Comparison of ENCODE assay signal across 15 cellular contexts in genomic region chr2:45003586-45004568, GRCh38. TPM values are rescaled to one million over a fixed set of nuclear protein-coding genes. Genes with fewer than 3 reads are reported as not detected.
DNase-seq lines count a peak whose midpoint lies in the region; ATAC-seq and TF ChIP-seq lines count a peak whose summit lies in the region.
"Had no signal": no experiment of that assay in that cellular context is flagged by ENCODE, and none has a peak within 500 bp of the region (broad histone marks: within the 10 kb centered on the region; RNA-seq: fewer than 3 reads in every experiment).

No MANE protein-coding gene starts in this region.

- ATAC-seq in SK-N-SH treated with all-trans-retinoic acid at 6 μM for 48 hours (no peak), memory B cell (ENCODE audit: low read depth) (no peak), HG03175 (IDR thresholded peaks at IDR 0.05; ENCODE audit: unreplicated experiment) (no peak)

- H3K27me3 ChIP-seq in SK-N-SH (ENCODE audit: insufficient read depth), result no peaks in the 10 kb centered on the region
- peaks cover 45% of the 10 kb centered on the region for H3K27me3 ChIP-seq in mammary epithelial cell (ENCODE audit: insufficient read depth, low read length)
- peaks cover 100% of the 10 kb centered on the region for H3K27me3 ChIP-seq in smooth muscle cell (ENCODE audit: low read depth)

- in situ Hi-C loops in mammary epithelial cell (cut with MboI; ENCODE audit: low sequenced_read_pairs in 2 of 2), result no loop called here

- H3K4me1 ChIP-seq in SK-N-SH (ENCODE audit: control insufficient read depth in 1 of 2, insufficient read depth in 2 of 2, low read depth in 1 of 2, low read length in 1 of 2), result peaks cover 0 to 2% of the 10 kb centered on the region in 2 experiments; a peak in 1 of 4 replicates
- H3K4me1 ChIP-seq in mammary epithelial cell (ENCODE audit: insufficient read depth, low read length), result peaks cover 14% of the 10 kb centered on the region
- H3K4me1 ChIP-seq in smooth muscle cell (ENCODE audit: low read depth), result peaks cover 35% of the 10 kb centered on the region

- BruUV-seq in mammary epithelial cell (replicated peaks; lab: Mats Ljungman, UMichigan), result no TSS peak

- WGBS in SK-N-SH (ENCODE audit: low lambda C conversion rate), result 93% methylated on average over 38 of the region's 44 CpGs
- WGBS in mammary epithelial cell (ENCODE audit: low coverage, missing lambda C conversion rate), result 44% methylated on average over 26 of the region's 44 CpGs
- WGBS in smooth muscle cell (ENCODE audit: low lambda C conversion rate), result 7% methylated on average over 44 of the region's 44 CpGs

- H3K9ac ChIP-seq in SK-N-SH (no peak overlapping the region), mammary epithelial cell (ENCODE audit: insufficient read depth, low read length) (no peak overlapping the region), smooth muscle cell (ENCODE audit: low read depth) (no peak overlapping the region)
- H3K9ac ChIP-seq: KMS-11 had no signal

- no peaks in the 10 kb centered on the region for H3K79me2 ChIP-seq in SK-N-SH (ENCODE audit: insufficient read depth)
- no peaks in the 10 kb centered on the region for H3K79me2 ChIP-seq in mammary epithelial cell (ENCODE audit: insufficient read depth, low read length)
- H3K79me2 ChIP-seq in smooth muscle cell (ENCODE audit: low read depth), result no peaks in the 10 kb centered on the region

- no peak overlapping the region for H3K4me3 ChIP-seq in SK-N-SH (ENCODE audit: low read depth in 2 of 2, low read length in 1 of 2)
- peak overlapping the region in 2 of 3 experiments; percentile 11 to 17 for H3K4me3 ChIP-seq in mammary epithelial cell (replicated peaks in 1 of 3; ENCODE audit: insufficient read depth in 1 of 3, low read depth in 2 of 3, low read length in 3 of 3)
- peak overlapping the region; percentile 31 for H3K4me3 ChIP-seq in smooth muscle cell

- H3K27ac ChIP-seq in SK-N-SH (ENCODE audit: low read depth in 2 of 2, low read length in 1 of 2), result no peak overlapping the region
- H3K27ac ChIP-seq in mammary epithelial cell (ENCODE audit: insufficient read depth, low read depth, low read length), result no peak overlapping the region
- H3K27ac ChIP-seq in smooth muscle cell (ENCODE audit: low read depth), result no peak overlapping the region
- H3K27ac ChIP-seq: 22Rv1, KMS-11, thyroid gland had no signal

- H3K36me3 ChIP-seq in SK-N-SH (replicated peaks in 1 of 2; ENCODE audit: control insufficient read depth in 1 of 2, insufficient read depth in 2 of 2, low read length in 1 of 2) (no peaks in the 10 kb centered on the region), mammary epithelial cell (ENCODE audit: insufficient read depth, low read length) (no peaks in the 10 kb centered on the region), smooth muscle cell (ENCODE audit: low read depth) (no peaks in the 10 kb centered on the region)
- H3K36me3 ChIP-seq: thyroid gland had no signal

- H3K27me3 Mint-ChIP-seq in memory B cell, result peaks cover 31% of the 10 kb centered on the region

- no peaks in the 10 kb centered on the region for H3K9me2 ChIP-seq in SK-N-SH

- no peak for TF ChIP-seq RAD21 in SK-N-SH (IDR thresholded peaks at IDR 0.05; ENCODE audit: low read length)

- H3K4me3 Mint-ChIP-seq in memory B cell, result peak overlapping the region; percentile 36

- no peaks in the 10 kb centered on the region for H3K9me3 ChIP-seq in SK-N-SH
- no peaks in the 10 kb centered on the region for H3K9me3 ChIP-seq in mammary epithelial cell (replicated peaks; ENCODE audit: insufficient read depth, low read length)
- H3K9me3 ChIP-seq in smooth muscle cell (replicated peaks; ENCODE audit: low read depth), result no peaks in the 10 kb centered on the region
- H3K9me3 ChIP-seq: thyroid gland had no signal

- H3K4me2 ChIP-seq in SK-N-SH, result no peak overlapping the region
- H3K4me2 ChIP-seq in mammary epithelial cell (ENCODE audit: insufficient read depth, low read depth, low read length), result peak overlapping the region; percentile 79
- H3K4me2 ChIP-seq in smooth muscle cell, result peak overlapping the region; percentile 80
- H3K4me2 ChIP-seq: KMS-11 had no signal

- no peaks in the 10 kb centered on the region for H3K9me3 Mint-ChIP-seq in memory B cell

- H2AFZ ChIP-seq in SK-N-SH (ENCODE audit: low read depth), result no peak overlapping the region
- H2AFZ ChIP-seq in mammary epithelial cell (ENCODE audit: low read depth, low read length), result peak overlapping the region; percentile 78
- peak overlapping the region; percentile 30 for H2AFZ ChIP-seq in smooth muscle cell (ENCODE audit: low read depth)

- CTCF ChIA-PET in SK-N-SH (lab: Yijun Ruan, JAX) (interaction anchor here (1.9 to 3.1 kb wide), 2 partner anchors 9 to 22 kb away, joined by 8 to 15 read pairs; no protein-coding TSS in a partner anchor), mammary epithelial cell (lab: Charles Lee; ENCODE audit: low non-redundant PET) (no interaction called here)

- peaks cover 21% of the 10 kb centered on the region for H3K4me1 Mint-ChIP-seq in memory B cell

- H3F3A ChIP-seq in SK-N-SH (replicated peaks; ENCODE audit: insufficient read depth), result no peaks in the 10 kb centered on the region
- no peaks in the 10 kb centered on the region for H3F3A ChIP-seq in smooth muscle cell (ENCODE audit: low read depth)

- no peak overlapping the region for H3K27ac Mint-ChIP-seq in memory B cell

- no peak for TF ChIP-seq EP300 in SK-N-SH (IDR thresholded peaks at IDR 0.05; ENCODE audit: borderline replicate concordance in 1 of 2, low read depth in 1 of 2, low read length in 1 of 2)

- no peaks in the 10 kb centered on the region for H3K36me3 Mint-ChIP-seq in memory B cell

- H4K20me1 ChIP-seq in SK-N-SH (ENCODE audit: insufficient read depth) (no peaks in the 10 kb centered on the region), mammary epithelial cell (ENCODE audit: insufficient read depth, low read length) (no peaks in the 10 kb centered on the region), smooth muscle cell (ENCODE audit: low read depth) (no peaks in the 10 kb centered on the region)

- peak; percentile 33 for DNase-seq in SK-N-SH
- no peak for DNase-seq in mammary epithelial cell
- no peak for DNase-seq in memory B cell (ENCODE audit: low spot score in 2 of 2)
- no peak for DNase-seq in smooth muscle cell (lab: John Stamatoyannopoulos, UW; ENCODE audit: unreplicated experiment)
- DNase-seq in activated CD4-positive, CD25-positive, alpha-beta regulatory T cell treated with anti-CD3 and anti-CD28 coated beads, Interleukin-2, amount 50 U/mL, for 72 hours, result no peak
- no peak for DNase-seq in NCI-H2196 (lab: John Stamatoyannopoulos, UW; ENCODE audit: unreplicated experiment)
- DNase-seq: NCI-H1694 treated with DMSO at 0.1 percent for 48 hours, NCI-H774, thyroid gland had no signal

- dilution Hi-C loops in mammary epithelial cell (cut with HindIII; ENCODE audit: low sequenced_read_pairs), result no loop called here

- POLR2A ChIA-PET in SK-N-SH (lab: Yijun Ruan, JAX), result no interaction called here

- intact Hi-C loops in mammary epithelial cell (cut with micrococcal nuclease), result loop anchor here (10.0 kb wide), 1 partner anchor 321 kb away; no protein-coding TSS in a partner anchor

- TF ChIP-seq CTCF in SK-N-SH (IDR thresholded peaks at IDR 0.05) (no peak), mammary epithelial cell (conservative IDR thresholded peaks at IDR 0.05 in 1 of 2, IDR thresholded peaks at IDR 0.05 in 1 of 2; ENCODE audit: extremely low read depth in 1 of 2, insufficient read depth in 1 of 2, low read depth in 1 of 2, low read length in 2 of 2) (no peak), smooth muscle cell (IDR thresholded peaks at IDR 0.05; ENCODE audit: borderline replicate concordance, insufficient read depth, poor library complexity, severe bottlenecking) (no peak)

TF ChIP-seq in SK-N-SH, 30 proteins besides CTCF, POLR2A, EP300 and RAD21 (continues in another document):
- no peak for TF ChIP-seq NRF1 (IDR thresholded peaks at IDR 0.05; ENCODE audit: low read depth, low read length)
- TF ChIP-seq MEF2A (IDR thresholded peaks at IDR 0.05; ENCODE audit: borderline replicate concordance, low read depth), result no peak
- TF ChIP-seq, protein P1, sequence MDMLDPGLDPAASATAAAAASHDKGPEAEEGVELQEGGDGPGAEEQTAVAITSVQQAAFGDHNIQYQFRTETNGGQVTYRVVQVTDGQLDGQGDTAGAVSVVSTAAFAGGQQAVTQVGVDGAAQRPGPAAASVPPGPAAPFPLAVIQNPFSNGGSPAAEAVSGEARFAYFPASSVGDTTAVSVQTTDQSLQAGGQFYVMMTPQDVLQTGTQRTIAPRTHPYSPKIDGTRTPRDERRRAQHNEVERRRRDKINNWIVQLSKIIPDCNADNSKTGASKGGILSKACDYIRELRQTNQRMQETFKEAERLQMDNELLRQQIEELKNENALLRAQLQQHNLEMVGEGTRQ (IDR thresholded peaks at IDR 0.05; ENCODE audit: borderline replicate concordance, low read depth, low read length), result no peak
- no peak for TF ChIP-seq GATA2 (CRISPR knock-in tag; IDR thresholded peaks at IDR 0.05)
- TF ChIP-seq MXI1 (IDR thresholded peaks at IDR 0.05; ENCODE audit: low read depth, low read length), result no peak

TF ChIP-seq in SK-N-SH treated with all-trans-retinoic acid at 6 μM for 48 hours, 23 proteins besides CTCF, POLR2A, EP300 and RAD21 (continues in another document):
- TF ChIP-seq PPARA (CRISPR knock-in tag; IDR thresholded peaks at IDR 0.05; ENCODE audit: borderline replicate concordance) (no peak), ZFP3 (CRISPR knock-in tag; IDR thresholded peaks at IDR 0.05) (no peak), ZNF8 (CRISPR knock-in tag; IDR thresholded peaks at IDR 0.05) (no peak), ESRRG (CRISPR knock-in tag; IDR thresholded peaks at IDR 0.05) (no peak), ZNF70 (CRISPR knock-in tag; IDR thresholded peaks at IDR 0.05) (no peak)
- TF ChIP-seq, protein P2, sequence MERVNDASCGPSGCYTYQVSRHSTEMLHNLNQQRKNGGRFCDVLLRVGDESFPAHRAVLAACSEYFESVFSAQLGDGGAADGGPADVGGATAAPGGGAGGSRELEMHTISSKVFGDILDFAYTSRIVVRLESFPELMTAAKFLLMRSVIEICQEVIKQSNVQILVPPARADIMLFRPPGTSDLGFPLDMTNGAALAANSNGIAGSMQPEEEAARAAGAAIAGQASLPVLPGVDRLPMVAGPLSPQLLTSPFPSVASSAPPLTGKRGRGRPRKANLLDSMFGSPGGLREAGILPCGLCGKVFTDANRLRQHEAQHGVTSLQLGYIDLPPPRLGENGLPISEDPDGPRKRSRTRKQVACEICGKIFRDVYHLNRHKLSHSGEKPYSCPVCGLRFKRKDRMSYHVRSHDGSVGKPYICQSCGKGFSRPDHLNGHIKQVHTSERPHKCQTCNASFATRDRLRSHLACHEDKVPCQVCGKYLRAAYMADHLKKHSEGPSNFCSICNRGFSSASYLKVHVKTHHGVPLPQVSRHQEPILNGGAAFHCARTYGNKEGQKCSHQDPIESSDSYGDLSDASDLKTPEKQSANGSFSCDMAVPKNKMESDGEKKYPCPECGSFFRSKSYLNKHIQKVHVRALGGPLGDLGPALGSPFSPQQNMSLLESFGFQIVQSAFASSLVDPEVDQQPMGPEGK (CRISPR knock-in tag; IDR thresholded peaks at IDR 0.05; ENCODE audit: borderline replicate concordance), result no peak

RNA-seq across cellular contexts. Expression of gene SIX2, which starts 5.4 kb away (rescaled TPM):
- 0.45 and 0.76 TPM in 2 replicates for polyA plus RNA-seq in SK-N-SH (2012; rRNA removed)
- polyA plus RNA-seq in SK-N-SH (2012; cell fraction: cytosol; rRNA removed), result 0.44 and 0.45 TPM in 2 replicates
- polyA plus RNA-seq in SK-N-SH (2012; cell fraction: nucleus; rRNA removed), result 0.24 and 0.27 TPM in 2 replicates
- total RNA-seq in mammary epithelial cell, result not detected
- polyA plus RNA-seq in mammary epithelial cell, result 0.02 TPM
- not detected for polyA minus RNA-seq in mammary epithelial cell
- total RNA-seq in smooth muscle cell, result 0.18 and 2.1 TPM in 2 replicates
- not detected in 2 replicates for polyA plus RNA-seq in smooth muscle cell
- total RNA-seq: activated CD8-positive, alpha-beta memory T cell treated with anti-CD3 and anti-CD28 coated beads for 36 hours; dermis microvascular lymphatic vessel endothelial cell had no signal

Comparison
In these comparisons a context has a peak if more than half of its experiments do, and no peak if none do; other contexts are left out.
1. H3K4me3 ChIP-seq: peak in mammary epithelial cell (2 of 3) and smooth muscle cell (single experiment); none in SK-N-SH (0 of 2).